In genomic region chr6:85961125-85961524, GRCh38 we compare ENCODE assay signal across 3 cellular contexts.
"Had no signal": no experiment of that assay in that cellular context is flagged by ENCODE, and none has a peak within 500 bp of the region (broad histone marks: within the 10 kb centered on the region; RNA-seq: fewer than 3 reads in every experiment).

No MANE protein-coding gene starts in this region.

- ATAC-seq: GM12878 had no signal

- DNase-seq: GDM1, GF-D8 had no signal

- H3K4me3 ChIP-seq: GM12878 had no signal
